16 cellular contexts compared by ENCODE assay signal in genomic region chr9:110809038-110809595, GRCh38.
DNase-seq lines count a peak whose midpoint lies in the region; ATAC-seq and TF ChIP-seq lines count a peak whose summit lies in the region.
"Had no signal": no experiment of that assay in that cellular context is flagged by ENCODE, and none has a peak within 500 bp of the region (broad histone marks: within the 10 kb centered on the region; RNA-seq: fewer than 3 reads in every experiment).

No MANE protein-coding gene starts in this region.

- DNase-seq in activated CD8-positive, alpha-beta memory T cell treated with anti-CD3 and anti-CD28 coated beads, Interleukin-2, amount 10 ng/mL, durations not matched to agents 7 days and 5 days: no peak
- no peak for DNase-seq in foreskin fibroblast
- DNase-seq in NCI-H187 (lab: John Stamatoyannopoulos, UW): no peak
- no peak for DNase-seq in kidney tubule cell (ENCODE audit: low spot score)
- DNase-seq: activated CD4-positive, CD25-positive, alpha-beta regulatory T cell treated with anti-CD3 and anti-CD28 coated beads, Interleukin-2, amount 50 U/mL, for 72 hours; mammary epithelial cell; NCI-H1694 treated with DMSO at 0.1 percent for 48 hours; occipital lobe; stimulated activated naive B cell treated with anti-CD40 and anti-IgM and Interleukin-4, amounts not matched to agents 10 μg/mL and 1 μg/mL and 100 μg/mL, for 72 hours had no signal

- H3K4me3 Mint-ChIP-seq in activated CD8-positive, alpha-beta memory T cell treated with anti-CD3 and anti-CD28 coated beads, Interleukin-2, amount 10 ng/mL, durations not matched to agents 7 days and 5 days: no peak overlapping the region
- H3K4me3 Mint-ChIP-seq: activated T-helper 17 cell treated with anti-CD3 and anti-CD28 coated beads, Interleukin-2, amount 50 U/mL, for 72 hours; brain; stimulated activated naive B cell treated with anti-CD40 and anti-IgM and Interleukin-4, amounts not matched to agents 10 μg/mL and 1 μg/mL and 100 μg/mL, for 72 hours had no signal

- ATAC-seq in GM18858 (IDR thresholded peaks at IDR 0.05; ENCODE audit: unreplicated experiment): peak; percentile 45
- ATAC-seq in GM21515 (IDR thresholded peaks at IDR 0.05; ENCODE audit: unreplicated experiment): peak; percentile 41
- ATAC-seq in HG03025 (IDR thresholded peaks at IDR 0.05; ENCODE audit: low FRiP score, unreplicated experiment): peak; percentile 34
- ATAC-seq in HG03571 (IDR thresholded peaks at IDR 0.05; ENCODE audit: unreplicated experiment): peak; percentile 28
- no peak for ATAC-seq in activated CD8-positive, alpha-beta memory T cell treated with anti-CD3 and anti-CD28 coated beads, Interleukin-2, amount 10 ng/mL, durations not matched to agents 7 days and 5 days
- ATAC-seq: HepG2 had no signal

- H3K27ac Mint-ChIP-seq in activated CD8-positive, alpha-beta memory T cell treated with anti-CD3 and anti-CD28 coated beads, Interleukin-2, amount 10 ng/mL, durations not matched to agents 7 days and 5 days: no peak overlapping the region
- H3K27ac Mint-ChIP-seq: activated T-helper 17 cell treated with anti-CD3 and anti-CD28 coated beads, Interleukin-2, amount 50 U/mL, for 72 hours; brain; stimulated activated naive B cell treated with anti-CD40 and anti-IgM and Interleukin-4, amounts not matched to agents 10 μg/mL and 1 μg/mL and 100 μg/mL, for 72 hours had no signal

- H3K9me3 Mint-ChIP-seq in activated CD8-positive, alpha-beta memory T cell treated with anti-CD3 and anti-CD28 coated beads, Interleukin-2, amount 10 ng/mL, durations not matched to agents 7 days and 5 days (ENCODE audit: low read depth): no peaks in the 10 kb centered on the region
- H3K9me3 Mint-ChIP-seq: brain had no signal

- no peaks in the 10 kb centered on the region for H3K27me3 Mint-ChIP-seq in activated CD8-positive, alpha-beta memory T cell treated with anti-CD3 and anti-CD28 coated beads, Interleukin-2, amount 10 ng/mL, durations not matched to agents 7 days and 5 days
- H3K27me3 Mint-ChIP-seq: activated T-helper 17 cell treated with anti-CD3 and anti-CD28 coated beads, Interleukin-2, amount 50 U/mL, for 72 hours had no signal

- H3K4me1 Mint-ChIP-seq in activated CD8-positive, alpha-beta memory T cell treated with anti-CD3 and anti-CD28 coated beads, Interleukin-2, amount 10 ng/mL, durations not matched to agents 7 days and 5 days: no peaks in the 10 kb centered on the region
- H3K4me1 Mint-ChIP-seq: activated T-helper 17 cell treated with anti-CD3 and anti-CD28 coated beads, Interleukin-2, amount 50 U/mL, for 72 hours; brain; stimulated activated naive B cell treated with anti-CD40 and anti-IgM and Interleukin-4, amounts not matched to agents 10 μg/mL and 1 μg/mL and 100 μg/mL, for 72 hours had no signal

- TF ChIP-seq CTCF in foreskin fibroblast (IDR thresholded peaks at IDR 0.05; ENCODE audit: low read depth, low read length): no peak

- no peaks in the 10 kb centered on the region for H3K36me3 Mint-ChIP-seq in activated CD8-positive, alpha-beta memory T cell treated with anti-CD3 and anti-CD28 coated beads, Interleukin-2, amount 10 ng/mL, durations not matched to agents 7 days and 5 days
- H3K36me3 Mint-ChIP-seq: brain; stimulated activated naive B cell treated with anti-CD40 and anti-IgM and Interleukin-4, amounts not matched to agents 10 μg/mL and 1 μg/mL and 100 μg/mL, for 72 hours had no signal

- no peak overlapping the region for H3K4me3 ChIP-seq in foreskin fibroblast (ENCODE audit: low read depth in 1 of 2, low read length in 2 of 2)

- CTCF ChIA-PET in activated CD8-positive, alpha-beta memory T cell treated with anti-CD3 and anti-CD28 coated beads, Interleukin-2, amount 10 ng/mL, durations not matched to agents 7 days and 5 days (lab: Charles Lee): no interaction called here
